12 cellular contexts compared by ENCODE assay signal in genomic region chr2:234679766-234680687, GRCh38.
A peak's percentile ranks its signal among the peaks of the same experiment; 100 is the strongest.
DNase-seq lines count a peak whose midpoint lies in the region; ATAC-seq and TF ChIP-seq lines count a peak whose summit lies in the region.
"Had no signal": no experiment of that assay in that cellular context is flagged by ENCODE, and none has a peak within 500 bp of the region (broad histone marks: within the 10 kb centered on the region; RNA-seq: fewer than 3 reads in every experiment).

No MANE protein-coding gene starts in this region.

- ATAC-seq in right lobe of liver = peak; percentile 93 to 98 (median 96)
- peak; percentile 76 to 90 for ATAC-seq in upper lobe of left lung (ENCODE audit: low FRiP score in 2 of 2)
- no peak for ATAC-seq in HG02973 (IDR thresholded peaks at IDR 0.05; ENCODE audit: unreplicated experiment)
- no peak for ATAC-seq in GM21515 (IDR thresholded peaks at IDR 0.05; ENCODE audit: unreplicated experiment)
- ATAC-seq: GM12878 had no signal

- peaks cover 38% of the 10 kb centered on the region for H3K4me1 Mint-ChIP-seq in endodermal cell
- H3K4me1 Mint-ChIP-seq in activated naive CD4-positive, alpha-beta T cell treated with anti-CD3 and anti-CD28 coated beads, Interleukin-2, amount 10 ng/mL, durations not matched to agents 7 days and 5 days = no peaks in the 10 kb centered on the region

- no peaks in the 10 kb centered on the region for H3K36me3 ChIP-seq in endodermal cell (ENCODE audit: control insufficient read depth, insufficient read depth, low read length)
- no peaks in the 10 kb centered on the region for H3K36me3 ChIP-seq in right lobe of liver
- H3K36me3 ChIP-seq in upper lobe of left lung = no peaks in the 10 kb centered on the region

- H3K27me3 ChIP-seq in endodermal cell (ENCODE audit: control insufficient read depth, insufficient read depth, low read length, poor library complexity, severe bottlenecking) (no peaks in the 10 kb centered on the region), right lobe of liver (no peaks in the 10 kb centered on the region), upper lobe of left lung (no peaks in the 10 kb centered on the region)

- no peak overlapping the region for H3K4me3 Mint-ChIP-seq in endodermal cell
- H3K4me3 Mint-ChIP-seq in activated naive CD4-positive, alpha-beta T cell treated with anti-CD3 and anti-CD28 coated beads, Interleukin-2, amount 10 ng/mL, durations not matched to agents 7 days and 5 days = no peak overlapping the region
- H3K4me3 Mint-ChIP-seq: nephron had no signal

- intact Hi-C loops in right lobe of liver (cut with DNase I) = no loop called here

- peaks cover 9% of the 10 kb centered on the region for H3K9me3 Mint-ChIP-seq in endodermal cell
- H3K9me3 Mint-ChIP-seq in activated naive CD4-positive, alpha-beta T cell treated with anti-CD3 and anti-CD28 coated beads, Interleukin-2, amount 10 ng/mL, durations not matched to agents 7 days and 5 days = no peaks in the 10 kb centered on the region
- H3K9me3 Mint-ChIP-seq: nephron had no signal

- TF ChIP-seq CTCF in endodermal cell (conservative IDR thresholded peaks at IDR 0.05) (no peak), right lobe of liver (IDR thresholded peaks at IDR 0.05) (no peak), upper lobe of left lung (IDR thresholded peaks at IDR 0.05) (no peak)

- peaks cover 12% of the 10 kb centered on the region for H3K4me1 ChIP-seq in endodermal cell (ENCODE audit: control insufficient read depth, insufficient read depth, low read length)
- H3K4me1 ChIP-seq in right lobe of liver = peaks cover 0 to 35% (median 16%) of the 10 kb centered on the region in 4 donors
- H3K4me1 ChIP-seq in upper lobe of left lung = peaks cover 0 to 7% (median 1%) of the 10 kb centered on the region in 4 donors

- no peak overlapping the region for H3K27ac ChIP-seq in endodermal cell (ENCODE audit: low read depth, low read length)
- peak overlapping the region; percentile 20 to 61 (median 54) for H3K27ac ChIP-seq in right lobe of liver
- peak overlapping the region; percentile 1 to 57 (median 18) for H3K27ac ChIP-seq in upper lobe of left lung

- no peaks in the 10 kb centered on the region for H3K27me3 Mint-ChIP-seq in endodermal cell (ENCODE audit: insufficient read depth)
- H3K27me3 Mint-ChIP-seq in activated naive CD4-positive, alpha-beta T cell treated with anti-CD3 and anti-CD28 coated beads, Interleukin-2, amount 10 ng/mL, durations not matched to agents 7 days and 5 days = no peaks in the 10 kb centered on the region

- H3K36me3 Mint-ChIP-seq in endodermal cell (ENCODE audit: low read depth) = no peaks in the 10 kb centered on the region
- H3K36me3 Mint-ChIP-seq in activated naive CD4-positive, alpha-beta T cell treated with anti-CD3 and anti-CD28 coated beads, Interleukin-2, amount 10 ng/mL, durations not matched to agents 7 days and 5 days = no peaks in the 10 kb centered on the region

- H3K4me3 ChIP-seq in endodermal cell (ENCODE audit: low read length) = no peak overlapping the region
- no peak overlapping the region for H3K4me3 ChIP-seq in right lobe of liver
- H3K4me3 ChIP-seq in upper lobe of left lung = no peak overlapping the region
- H3K4me3 ChIP-seq: GM12878 had no signal

- TF ChIP-seq POLR2A in right lobe of liver (IDR thresholded peaks at IDR 0.05) (no peak), upper lobe of left lung (IDR thresholded peaks at IDR 0.05) (no peak)

- H3K9me3 ChIP-seq in endodermal cell (ENCODE audit: control insufficient read depth, low read length) (peaks cover 19% of the 10 kb centered on the region), right lobe of liver (no peaks in the 10 kb centered on the region), upper lobe of left lung (no peaks in the 10 kb centered on the region)

- TF ChIP-seq EP300 in upper lobe of left lung (IDR thresholded peaks at IDR 0.05) = no peak

- WGBS in endodermal cell (ENCODE audit: insufficient coverage in 1 of 2, insufficient read length in 1 of 2), 2 experiments = 87 to 88% methylated on average over 8 to 13 of the region's 13 CpGs
- WGBS in right lobe of liver (ENCODE audit: insufficient coverage, low coverage, low lambda C conversion rate, missing lambda C conversion rate) = 38% methylated on average over 12 of the region's 13 CpGs
- 59 to 68% methylated on average over 13 of the region's 13 CpGs for WGBS in upper lobe of left lung, 2 donors

- H3K9ac ChIP-seq in endodermal cell (ENCODE audit: extremely low read depth, low read length, poor library complexity, severe bottlenecking) = no peak overlapping the region

- no peak overlapping the region for H3K27ac Mint-ChIP-seq in endodermal cell
- no peak overlapping the region for H3K27ac Mint-ChIP-seq in activated naive CD4-positive, alpha-beta T cell treated with anti-CD3 and anti-CD28 coated beads, Interleukin-2, amount 10 ng/mL, durations not matched to agents 7 days and 5 days
- H3K27ac Mint-ChIP-seq: nephron had no signal

- CTCF ChIA-PET in activated naive CD4-positive, alpha-beta T cell treated with anti-CD3 and anti-CD28 coated beads, Interleukin-2, amount 10 ng/mL, durations not matched to agents 7 days and 5 days (lab: Charles Lee) = interaction anchor here (0.6 kb wide), 1 partner anchor 1346 kb away, joined by 3 read pairs; no protein-coding TSS in a partner anchor

- DNase-seq in M059J (ENCODE audit: low read depth) (peak; percentile 96), endodermal cell (peak; percentile 41), right lobe of liver (peak; percentile 86 to 92 (median 91)), upper lobe of left lung (peak in 1 of 2 donors; percentile 30), KG1 (lab: John Stamatoyannopoulos, UW) (no peak)
- no peak for DNase-seq in activated naive CD4-positive, alpha-beta T cell treated with anti-CD3 and anti-CD28 coated beads, Interleukin-2, amount 10 ng/mL, durations not matched to agents 7 days and 5 days
- DNase-seq: NCI-H1436 treated with DMSO at 0.1 percent for 48 hours; stimulated activated naive CD4-positive, alpha-beta T cell treated with Interleukin-2 at 50 U/mL for 16 hours had no signal

Comparison
In these comparisons a context has a peak if more than half of its experiments do, and no peak if none do; other contexts are left out.
1. DNase-seq: peak in M059J (single experiment), endodermal cell (single experiment) and right lobe of liver (3 of 3); none in KG1 (single experiment) and activated naive CD4-positive, alpha-beta T cell treated with anti-CD3 and anti-CD28 coated beads, Interleukin-2, amount 10 ng/mL, durations not matched to agents 7 days and 5 days (single experiment).
2. ATAC-seq: peak in right lobe of liver (4 of 4) and upper lobe of left lung (2 of 2); none in HG02973 (single experiment) and GM21515 (single experiment).